ENCODE assay signal across 19 cellular contexts in genomic region chr10:101639141-101639900, GRCh38.
"Had no signal": no experiment of that assay in that cellular context is flagged by ENCODE, and none has a peak within 500 bp of the region (broad histone marks: within the 10 kb centered on the region; RNA-seq: fewer than 3 reads in every experiment).

No MANE protein-coding gene starts in this region.

- H3K27me3 ChIP-seq: body of pancreas, gastrocnemius medialis, spleen, upper lobe of right lung had no signal

- DNase-seq: activated CD4-positive, alpha-beta T cell treated with anti-CD3 and anti-CD28 coated beads, Interleukin-2, amount 10 ng/mL, durations not matched to agents 7 days and 5 days; activated CD8-positive, alpha-beta memory T cell treated with anti-CD3 and anti-CD28 coated beads, Interleukin-2, amount 50 U/mL, for 4 hours; activated gamma-delta T cell; activated naive CD8-positive, alpha-beta T cell treated with anti-CD3 and anti-CD28 coated beads for 36 hours; activated T-cell treated with anti-CD3 and anti-CD28 coated beads, Interleukin-2, amount 50 U/mL, for 72 hours; amygdala; body of pancreas; gastrocnemius medialis; head of caudate nucleus; left ventricle myocardium superior; mucosa of descending colon; naive B cell; spleen; stimulated activated CD4-positive, alpha-beta T cell treated with anti-CD3 and anti-CD28 coated beads, Interleukin-4, amount 100 ng/mL, for 4 hours; stimulated activated naive CD4-positive, alpha-beta T cell; upper lobe of right lung had no signal

- ATAC-seq: activated T-cell treated with anti-CD3 and anti-CD28 coated beads, Interleukin-2, amount 50 U/mL, for 72 hours; body of pancreas; gastrocnemius medialis; left ventricle myocardium superior; mucosa of descending colon; upper lobe of right lung had no signal

- H3K4me1 Mint-ChIP-seq: activated CD4-positive, alpha-beta T cell treated with anti-CD3 and anti-CD28 coated beads, Interleukin-2, amount 10 ng/mL, durations not matched to agents 7 days and 5 days had no signal

- H3K27ac Mint-ChIP-seq: activated CD4-positive, alpha-beta T cell treated with anti-CD3 and anti-CD28 coated beads, Interleukin-2, amount 10 ng/mL, durations not matched to agents 7 days and 5 days; activated T-cell treated with anti-CD3 and anti-CD28 coated beads, Interleukin-2, amount 50 U/mL, for 72 hours; T-helper 1 cell treated with Interleukin-12 subunit alpha and Interleukin-12 subunit beta and Interleukin-4 antibody, amounts not matched to agents 30 μg/mL and 1 μg/mL, for 36 hours had no signal

- H3K9me3 Mint-ChIP-seq: activated CD4-positive, alpha-beta T cell treated with anti-CD3 and anti-CD28 coated beads, Interleukin-2, amount 10 ng/mL, durations not matched to agents 7 days and 5 days; activated T-cell treated with anti-CD3 and anti-CD28 coated beads, Interleukin-2, amount 50 U/mL, for 72 hours; naive B cell; T-helper 1 cell treated with Interleukin-12 subunit alpha and Interleukin-12 subunit beta and Interleukin-4 antibody, amounts not matched to agents 30 μg/mL and 1 μg/mL, for 36 hours had no signal

- H3K4me3 ChIP-seq: body of pancreas, coronary artery, gastrocnemius medialis, mucosa of descending colon, spleen, upper lobe of right lung had no signal

- H3K4me3 Mint-ChIP-seq: activated CD4-positive, alpha-beta T cell treated with anti-CD3 and anti-CD28 coated beads, Interleukin-2, amount 10 ng/mL, durations not matched to agents 7 days and 5 days; activated naive CD8-positive, alpha-beta T cell treated with anti-CD3 and anti-CD28 coated beads for 36 hours; activated T-cell treated with anti-CD3 and anti-CD28 coated beads, Interleukin-2, amount 50 U/mL, for 72 hours; naive B cell; T-helper 1 cell treated with Interleukin-12 subunit alpha and Interleukin-12 subunit beta and Interleukin-4 antibody, amounts not matched to agents 30 μg/mL and 1 μg/mL, for 36 hours had no signal

- H3K9me3 ChIP-seq: body of pancreas, gastrocnemius medialis, mucosa of descending colon, spleen, upper lobe of right lung had no signal

- H3K27ac ChIP-seq: body of pancreas, coronary artery, gastrocnemius medialis, parathyroid adenoma, spleen, upper lobe of right lung had no signal

- H3K4me1 ChIP-seq: body of pancreas, gastrocnemius medialis, parathyroid adenoma, spleen, upper lobe of right lung had no signal

- H3K9ac ChIP-seq: parathyroid adenoma had no signal

- H2AFZ ChIP-seq: parathyroid adenoma had no signal

- H3K36me3 ChIP-seq: gastrocnemius medialis had no signal

- H3K27me3 Mint-ChIP-seq: activated CD4-positive, alpha-beta T cell treated with anti-CD3 and anti-CD28 coated beads, Interleukin-2, amount 10 ng/mL, durations not matched to agents 7 days and 5 days; activated naive CD8-positive, alpha-beta T cell treated with anti-CD3 and anti-CD28 coated beads for 36 hours; naive B cell had no signal
